Comparison of ENCODE assay signal across 18 cellular contexts in genomic region chr4:107279729-107280128, GRCh38.
DNase-seq lines count a peak whose midpoint lies in the region; ATAC-seq and TF ChIP-seq lines count a peak whose summit lies in the region.
"Had no signal": no experiment of that assay in that cellular context is flagged by ENCODE, and none has a peak within 500 bp of the region (broad histone marks: within the 10 kb centered on the region; RNA-seq: fewer than 3 reads in every experiment).

No MANE protein-coding gene starts in this region.

- TF ChIP-seq CTCF in SK-N-SH (IDR thresholded peaks at IDR 0.05): no peak
- TF ChIP-seq CTCF in fibroblast of mammary gland (conservative IDR thresholded peaks at IDR 0.05; ENCODE audit: control insufficient read depth, insufficient read depth, low read depth, low read length): no peak
- no peak for TF ChIP-seq CTCF in smooth muscle cell (IDR thresholded peaks at IDR 0.05; ENCODE audit: borderline replicate concordance, insufficient read depth, poor library complexity, severe bottlenecking)
- no peak for TF ChIP-seq CTCF in heart left ventricle (IDR thresholded peaks at IDR 0.05)

- H3K4me1 ChIP-seq in SK-N-SH (ENCODE audit: control insufficient read depth in 1 of 2, insufficient read depth in 2 of 2, low read depth in 1 of 2, low read length in 1 of 2): peaks cover 17 to 23% of the 10 kb centered on the region in 2 experiments
- H3K4me1 ChIP-seq in smooth muscle cell (ENCODE audit: low read depth): peaks cover 56% of the 10 kb centered on the region
- no peaks in the 10 kb centered on the region for H3K4me1 ChIP-seq in heart left ventricle
- H3K4me1 ChIP-seq: adrenal gland had no signal

- H3K4me3 ChIP-seq in SK-N-SH (ENCODE audit: low read depth in 2 of 2, low read length in 1 of 2): no peak overlapping the region
- no peak overlapping the region for H3K4me3 ChIP-seq in fibroblast of mammary gland (ENCODE audit: control insufficient read depth, low read depth, low read length)
- H3K4me3 ChIP-seq in smooth muscle cell: peak overlapping the region; percentile 20
- no peak overlapping the region for H3K4me3 ChIP-seq in heart left ventricle
- H3K4me3 ChIP-seq: adrenal gland, GM12878, lung had no signal

- H2AFZ ChIP-seq in SK-N-SH (ENCODE audit: low read depth): no peak overlapping the region
- no peak overlapping the region for H2AFZ ChIP-seq in smooth muscle cell (ENCODE audit: low read depth)

- H3K36me3 ChIP-seq in SK-N-SH (replicated peaks in 1 of 2; ENCODE audit: control insufficient read depth in 1 of 2, insufficient read depth in 2 of 2, low read length in 1 of 2) (no peaks in the 10 kb centered on the region), smooth muscle cell (ENCODE audit: low read depth) (no peaks in the 10 kb centered on the region), heart left ventricle (no peaks in the 10 kb centered on the region)
- H3K36me3 ChIP-seq: adrenal gland, neutrophil had no signal

- ATAC-seq in heart left ventricle: no peak
- no peak for ATAC-seq in GM18867 (IDR thresholded peaks at IDR 0.05; ENCODE audit: unreplicated experiment)
- ATAC-seq: GM12878 had no signal

- TF ChIP-seq RAD21 in SK-N-SH (IDR thresholded peaks at IDR 0.05; ENCODE audit: low read length): no peak

- peak; percentile 3 to 83; a peak in 1 of 4 replicates for TF ChIP-seq EP300 in SK-N-SH (IDR thresholded peaks at IDR 0.05; ENCODE audit: borderline replicate concordance in 1 of 2, low read depth in 1 of 2, low read length in 1 of 2)

- no peaks in the 10 kb centered on the region for H4K20me1 ChIP-seq in SK-N-SH (ENCODE audit: insufficient read depth)
- no peaks in the 10 kb centered on the region for H4K20me1 ChIP-seq in smooth muscle cell (ENCODE audit: low read depth)

- CTCF ChIA-PET in SK-N-SH (lab: Yijun Ruan, JAX): no interaction called here

- H3K9ac ChIP-seq in SK-N-SH (no peak overlapping the region), smooth muscle cell (ENCODE audit: low read depth) (peak overlapping the region; percentile 26)

- POLR2A ChIA-PET in SK-N-SH (lab: Yijun Ruan, JAX): no interaction called here

- H3K27me3 ChIP-seq in SK-N-SH (ENCODE audit: insufficient read depth): no peaks in the 10 kb centered on the region
- no peaks in the 10 kb centered on the region for H3K27me3 ChIP-seq in smooth muscle cell (ENCODE audit: low read depth)
- H3K27me3 ChIP-seq in heart left ventricle: no peaks in the 10 kb centered on the region
- H3K27me3 ChIP-seq: adrenal gland, neutrophil had no signal

- DNase-seq in SIG-M5 treated with dmso at 0.1 percent for 504 hours (lab: John Stamatoyannopoulos, UW; ENCODE audit: unreplicated experiment) (peak; percentile 41), SIG-M5 (lab: John Stamatoyannopoulos, UW) (no peak), SK-N-SH (no peak), fibroblast of mammary gland (ENCODE audit: low read depth) (peak; percentile 50), smooth muscle cell (lab: John Stamatoyannopoulos, UW; ENCODE audit: unreplicated experiment) (no peak), heart left ventricle (no peak)
- no peak for DNase-seq in effector CD8-positive, alpha-beta T cell (lab: John Stamatoyannopoulos, UW)
- DNase-seq: activated T-cell treated with anti-CD3 and anti-CD28 coated beads, Interleukin-2, amount 50 U/mL, for 48 hours; adrenal gland; DMS 273 treated with DMSO at 0.1 percent for 48 hours; effector memory CD4-positive, alpha-beta T cell; hippocampal formation; Kasumi-1; NCI-H2107 had no signal

- peak overlapping the region; percentile 30; the same call in 1 of the 2 replicates for H3K4me2 ChIP-seq in SK-N-SH
- H3K4me2 ChIP-seq in smooth muscle cell: peak overlapping the region; percentile 86

- intact Hi-C loops in heart left ventricle (cut with DNase I): no loop called here

- H3K79me2 ChIP-seq in SK-N-SH (ENCODE audit: insufficient read depth) (no peaks in the 10 kb centered on the region), smooth muscle cell (ENCODE audit: low read depth) (peaks cover 49% of the 10 kb centered on the region)

- H3F3A ChIP-seq in SK-N-SH (replicated peaks; ENCODE audit: insufficient read depth) (peaks cover 37% of the 10 kb centered on the region), smooth muscle cell (ENCODE audit: low read depth) (peaks cover 41% of the 10 kb centered on the region)

- TF ChIP-seq POLR2A in heart left ventricle (IDR thresholded peaks at IDR 0.05): no peak

- peak overlapping the region; percentile 61 to 92 for H3K27ac ChIP-seq in SK-N-SH (ENCODE audit: low read depth in 2 of 2, low read length in 1 of 2)
- peak overlapping the region; percentile 81 for H3K27ac ChIP-seq in smooth muscle cell (ENCODE audit: low read depth)
- H3K27ac ChIP-seq in heart left ventricle: no peak overlapping the region
- H3K27ac ChIP-seq: adrenal gland, neutrophil had no signal

- no peaks in the 10 kb centered on the region for H3K9me2 ChIP-seq in SK-N-SH

- H3K9me3 ChIP-seq in SK-N-SH (no peaks in the 10 kb centered on the region), smooth muscle cell (replicated peaks; ENCODE audit: low read depth) (no peaks in the 10 kb centered on the region), heart left ventricle (no peaks in the 10 kb centered on the region)
- H3K9me3 ChIP-seq: adrenal gland, neutrophil had no signal

TF ChIP-seq in SK-N-SH, 30 proteins besides CTCF, POLR2A, EP300 and RAD21 (continues in another document):
- TF ChIP-seq USF1 (IDR thresholded peaks at IDR 0.05; ENCODE audit: borderline replicate concordance, low read depth): 0 out of 2 replicates have a peak, but pooled peaks have one; percentile 4
- TF ChIP-seq EZH2phosphoT487 (IDR thresholded peaks at IDR 0.05; ENCODE audit: borderline replicate concordance, low read depth): no peak
- peak; percentile 40; the same call in 1 of the 2 replicates for TF ChIP-seq NFIC (IDR thresholded peaks at IDR 0.05; ENCODE audit: borderline replicate concordance)
- no peak for TF ChIP-seq RFX5 (IDR thresholded peaks at IDR 0.05; ENCODE audit: low read length)
- no peak; the same call in 1 of the 2 replicates for TF ChIP-seq ZBTB33 (IDR thresholded peaks at IDR 0.05; ENCODE audit: borderline replicate concordance, low read depth)
- TF ChIP-seq PBX3 (IDR thresholded peaks at IDR 0.05): peak; percentile 82
- TF ChIP-seq JUND (IDR thresholded peaks at IDR 0.05): peak; percentile 89
- TF ChIP-seq MEF2A (IDR thresholded peaks at IDR 0.05; ENCODE audit: borderline replicate concordance, low read depth): no peak
- no peak for TF ChIP-seq CHD2 (IDR thresholded peaks at IDR 0.05; ENCODE audit: low read length, partially characterized antibody)
- peak; percentile 83 for TF ChIP-seq TEAD4 (IDR thresholded peaks at IDR 0.05; ENCODE audit: borderline replicate concordance, insufficient read depth)
- no peak for TF ChIP-seq SMC3 (IDR thresholded peaks at IDR 0.05; ENCODE audit: low read depth, low read length)
- no peak for TF ChIP-seq IRF3 (IDR thresholded peaks at IDR 0.05; ENCODE audit: low read depth, low read length)
- peak; percentile 48; the same call in 1 of the 2 replicates for TF ChIP-seq RXRA (IDR thresholded peaks at IDR 0.05; ENCODE audit: borderline replicate concordance, low read depth)
- no peak for TF ChIP-seq TAF1 (IDR thresholded peaks at IDR 0.05; ENCODE audit: borderline replicate concordance, low read depth, low read length)
- 0 out of 2 replicates have a peak, but pooled peaks have one; percentile 66 for TF ChIP-seq FOXM1 (IDR thresholded peaks at IDR 0.05; ENCODE audit: low read depth)
- peak; percentile 93 for TF ChIP-seq TCF12 (IDR thresholded peaks at IDR 0.05)
- no peak for TF ChIP-seq FOXJ3 (CRISPR knock-in tag; IDR thresholded peaks at IDR 0.05)
- peak; percentile 62; the same call in 1 of the 2 replicates for TF ChIP-seq POLR2AphosphoS5 (IDR thresholded peaks at IDR 0.05; ENCODE audit: low read depth, low read length)

Comparison
In these comparisons a context has a peak if more than half of its experiments do, and no peak if none do; other contexts are left out.
1. DNase-seq: peak in SIG-M5 treated with dmso at 0.1 percent for 504 hours (single experiment) and fibroblast of mammary gland (single experiment); none in SIG-M5 (single experiment), SK-N-SH (single experiment), smooth muscle cell (single experiment), heart left ventricle (0 of 5) and effector CD8-positive, alpha-beta T cell (single experiment).
2. H3K27ac ChIP-seq: peak in SK-N-SH (2 of 2) and smooth muscle cell (single experiment); none in heart left ventricle (0 of 12).